16 cellular contexts compared by ENCODE assay signal in genomic region chr3:104245981-104246380, GRCh38.
DNase-seq lines count a peak whose midpoint lies in the region; FAIRE-seq and TF ChIP-seq lines count a peak whose summit lies in the region.
"Had no signal": no experiment of that assay in that cellular context is flagged by ENCODE, and none has a peak within 500 bp of the region (broad histone marks: within the 10 kb centered on the region; RNA-seq: fewer than 3 reads in every experiment).

No MANE protein-coding gene starts in this region.

- FAIRE-seq in H54 (lab: Jason Lieb, UNC) = peak; percentile 77
- FAIRE-seq in GM12892 (lab: Jason Lieb, UNC) = no peak
- FAIRE-seq: D721Med, K562 had no signal

- H3K4me2 ChIP-seq in hepatocyte = no peak overlapping the region

- H4K20me1 ChIP-seq in hepatocyte (ENCODE audit: insufficient read depth, poor library complexity, severe bottlenecking) = no peaks in the 10 kb centered on the region

- no peaks in the 10 kb centered on the region for H3K36me3 ChIP-seq in SK-N-MC (ENCODE audit: insufficient read depth, low read length)
- no peaks in the 10 kb centered on the region for H3K36me3 ChIP-seq in hepatocyte (replicated peaks; ENCODE audit: insufficient read depth, low read depth)
- H3K36me3 ChIP-seq in MG63 = no peaks in the 10 kb centered on the region
- H3K36me3 ChIP-seq: HAP-1 had no signal

- peak overlapping the region; percentile 24 for H2AFZ ChIP-seq in hepatocyte

- no peak for TF ChIP-seq POLR2A in H54 (IDR thresholded peaks at IDR 0.05; ENCODE audit: low read depth, low read length)
- TF ChIP-seq POLR2A in GM12892 (IDR thresholded peaks at IDR 0.05; ENCODE audit: low read depth, low read length) = no peak

- H3K9me3 ChIP-seq in SK-N-MC (ENCODE audit: low read depth, low read length) (no peaks in the 10 kb centered on the region), hepatocyte (ENCODE audit: low read depth) (no peaks in the 10 kb centered on the region), MG63 (no peaks in the 10 kb centered on the region)
- H3K9me3 ChIP-seq: HAP-1 had no signal

- 25% methylated on average over 2 of the region's 2 CpGs for WGBS in hepatocyte (ENCODE audit: low lambda C conversion rate, missing lambda C conversion rate)

- H3K27me3 ChIP-seq in hepatocyte = no peaks in the 10 kb centered on the region
- no peaks in the 10 kb centered on the region for H3K27me3 ChIP-seq in MG63

- peak overlapping the region; percentile 6 for H3K9ac ChIP-seq in SK-N-MC (ENCODE audit: insufficient read length)

- H3K4me3 ChIP-seq in SK-N-MC = peak overlapping the region; percentile 58
- H3K4me3 ChIP-seq in hepatocyte = no peak overlapping the region
- no peak overlapping the region for H3K4me3 ChIP-seq in MG63
- H3K4me3 ChIP-seq: HAP-1, K562 had no signal

- H3K27ac ChIP-seq in SK-N-MC = peak overlapping the region; percentile 92
- H3K27ac ChIP-seq in hepatocyte = peak overlapping the region; percentile 18
- H3K27ac ChIP-seq: C4-2B had no signal

- no peaks in the 10 kb centered on the region for H3K79me2 ChIP-seq in hepatocyte

- DNase-seq in H54 (ENCODE audit: insufficient read length, low spot score) (no peak), SK-N-MC (ENCODE audit: low read depth, low spot score) (no peak), hepatocyte (ENCODE audit: low spot score) (no peak), retina (peak; percentile 8), dermis blood vessel endothelial cell (no peak), MG63 (no peak), GM12892 (ENCODE audit: insufficient read length) (no peak)
- DNase-seq: ACHN, AML-193, NCI-H1105, NCI-H2081 treated with DMSO at 0.1 percent for 48 hours, Right ventricle myocardium superior had no signal

- no peaks in the 10 kb centered on the region for H3K9me2 ChIP-seq in hepatocyte (replicated peaks; ENCODE audit: insufficient read depth)

- TF ChIP-seq CTCF in hepatocyte (IDR thresholded peaks at IDR 0.05; ENCODE audit: poor library complexity) = no peak

- H3K4me1 ChIP-seq in hepatocyte (ENCODE audit: insufficient read depth) = peaks cover 8% of the 10 kb centered on the region
- H3K4me1 ChIP-seq: HAP-1 had no signal
